14 cellular contexts compared by ENCODE assay signal in the genomic region with DNA sequence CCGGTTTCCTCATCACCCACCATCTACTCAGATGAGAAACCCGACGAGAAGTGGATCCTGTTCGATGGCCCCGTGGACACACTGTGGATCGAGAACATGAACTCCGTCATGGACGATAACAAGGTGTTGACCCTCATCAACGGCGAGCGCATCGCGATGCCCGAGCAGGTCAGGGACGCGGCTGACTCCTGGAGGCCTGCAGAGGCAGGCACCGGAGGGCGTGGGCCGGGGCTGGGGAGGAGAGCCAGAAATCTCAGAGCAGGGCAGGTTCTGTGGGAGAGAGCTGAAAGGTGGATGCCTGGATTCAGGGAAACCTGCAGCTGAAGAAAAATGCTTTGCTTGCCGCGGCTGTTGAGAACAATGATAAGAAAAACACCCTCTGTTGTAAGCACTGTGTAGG. TPM values are rescaled to one million over a fixed set of nuclear protein-coding genes. Genes with fewer than 3 reads are reported as not detected.
A peak's percentile ranks its signal among the peaks of the same experiment; 100 is the strongest.
DNase-seq lines count a peak whose midpoint lies in the region; ATAC-seq and TF ChIP-seq lines count a peak whose summit lies in the region.
"Had no signal": no experiment of that assay in that cellular context is flagged by ENCODE, and none has a peak within 500 bp of the region (broad histone marks: within the 10 kb centered on the region; RNA-seq: fewer than 3 reads in every experiment).

No MANE protein-coding gene starts in this region.

- no peak overlapping the region for H3K4me2 ChIP-seq in neuronal stem cell (ENCODE audit: insufficient read depth, low read length, poor library complexity, severe bottlenecking)

- H4K91ac ChIP-seq in neuronal stem cell (ENCODE audit: low read depth, low read length, poor library complexity), result no peak overlapping the region

- H3K4me3 Mint-ChIP-seq in WTC11, result no peak overlapping the region
- H3K4me3 Mint-ChIP-seq: CD4-positive, alpha-beta memory T cell; HFFc6 had no signal

- H3K4me1 ChIP-seq in neuronal stem cell (ENCODE audit: control insufficient read depth in 2 of 2, insufficient read depth in 1 of 2, low read depth in 1 of 2, low read length in 2 of 2), result no peaks in the 10 kb centered on the region
- H3K4me1 ChIP-seq: Caco-2, HAP-1 had no signal

- H2BK12ac ChIP-seq in neuronal stem cell (ENCODE audit: low read length), result no peak overlapping the region

- no peak overlapping the region for H3K27ac ChIP-seq in neuronal stem cell (replicated peaks; ENCODE audit: low read length)

- no peak overlapping the region for H3K4me3 ChIP-seq in neuronal stem cell (ENCODE audit: low read length in 2 of 2)
- H3K4me3 ChIP-seq: HAP-1 had no signal

- no peaks in the 10 kb centered on the region for H3K36me3 Mint-ChIP-seq in WTC11
- H3K36me3 Mint-ChIP-seq: CD4-positive, alpha-beta memory T cell had no signal

- no peak overlapping the region for H2AK5ac ChIP-seq in neuronal stem cell (ENCODE audit: low read depth, low read length)

- no peak overlapping the region for H2AFZ ChIP-seq in neuronal stem cell (ENCODE audit: low read length)

- H3K27ac Mint-ChIP-seq in WTC11, result no peak overlapping the region
- H3K27ac Mint-ChIP-seq: HFFc6 had no signal

- H3K9ac ChIP-seq in neuronal stem cell (ENCODE audit: low read depth, low read length, poor library complexity), result no peak overlapping the region

- H2BK120ac ChIP-seq in neuronal stem cell (ENCODE audit: low read depth, low read length), result no peak overlapping the region

- no peaks in the 10 kb centered on the region for H3K9me3 Mint-ChIP-seq in WTC11
- H3K9me3 Mint-ChIP-seq: HFFc6 had no signal

- no peaks in the 10 kb centered on the region for H3K36me3 ChIP-seq in neuronal stem cell (replicated peaks in 1 of 2; ENCODE audit: control insufficient read depth in 2 of 2, insufficient read depth in 2 of 2, low read length in 2 of 2)
- H3K36me3 ChIP-seq: HAP-1 had no signal

- WGBS in neuronal stem cell (ENCODE audit: extremely low coverage in 2 of 2, insufficient read length in 2 of 2, insufficient replicate concordance in 1 of 2), 2 donors, result no CpG with 5 or more reads among the region's 21 CpGs

- no peak overlapping the region for H4K8ac ChIP-seq in neuronal stem cell (ENCODE audit: low read depth, low read length)

- H3K27me3 ChIP-seq in neuronal stem cell (ENCODE audit: control insufficient read depth in 3 of 3, insufficient read depth in 3 of 3, low read depth in 1 of 3, low read length in 3 of 3), result peaks cover 0 to 11% (median 0%) of the 10 kb centered on the region in 3 experiments

- H3K9me3 ChIP-seq in neuronal stem cell (replicated peaks in 1 of 2; ENCODE audit: control insufficient read depth in 2 of 2, insufficient read depth in 1 of 2, low read depth in 1 of 2, low read length in 2 of 2), result no peaks in the 10 kb centered on the region
- H3K9me3 ChIP-seq: Caco-2, HAP-1 had no signal

- ATAC-seq in WTC11, result no peak
- no peak for ATAC-seq in HG03045 (IDR thresholded peaks at IDR 0.05; ENCODE audit: unreplicated experiment)

- H3K23ac ChIP-seq in neuronal stem cell (ENCODE audit: low read depth, low read length, poor library complexity), result peak overlapping the region; percentile 62

- no peaks in the 10 kb centered on the region for H3K4me1 Mint-ChIP-seq in WTC11

- H3K14ac ChIP-seq in neuronal stem cell (ENCODE audit: low read length), result no peak overlapping the region

- H3K18ac ChIP-seq in neuronal stem cell (ENCODE audit: low read length), result peak overlapping the region; percentile 57

- H2BK15ac ChIP-seq in neuronal stem cell (ENCODE audit: low read length), result no peak overlapping the region

- DNase-seq in WTC11 (ENCODE audit: low spot score), result no peak
- peak in 23 of 42 donors; percentile 3 to 62 (median 30) for DNase-seq in head of caudate nucleus
- DNase-seq in neuronal stem cell (ENCODE audit: low spot score), result no peak
- no peak for DNase-seq in HuH-7 (ENCODE audit: low spot score)
- no peak for DNase-seq in stimulated activated CD8-positive, alpha-beta memory T cell treated with anti-CD3 and anti-CD28 coated beads, Interleukin-4, amount 100 ng/mL, for 48 hours
- DNase-seq: C1 segment of cervical spinal cord; Caco-2; CD4-positive, alpha-beta memory T cell; DMS153; DND-41; GOT3; HFFc6 had no signal

- no peak for TF ChIP-seq CTCF in WTC11 (IDR thresholded peaks at IDR 0.05)

- CTCF ChIA-PET in WTC11 (lab: Charles Lee), result interaction anchor here (0.5 to 1.0 kb wide), 3 partner anchors 27 to 98 kb away, joined by 3 read pairs; partner anchors contain the start of gene WRAP53

- no peaks in the 10 kb centered on the region for H3K79me1 ChIP-seq in neuronal stem cell (ENCODE audit: low read depth, low read length)

- intact Hi-C loops in head of caudate nucleus (cut with DNase I), result no loop called here

- POLR2A ChIA-PET in WTC11 (lab: Charles Lee), result no interaction called here

- no peak overlapping the region for H2BK5ac ChIP-seq in neuronal stem cell (ENCODE audit: low read length)

- H3K4ac ChIP-seq in neuronal stem cell (ENCODE audit: low read length), result no peak overlapping the region

- H3K27me3 Mint-ChIP-seq in WTC11 (ENCODE audit: low read depth), result no peaks in the 10 kb centered on the region; the same call in 1 of the 2 replicates

TF ChIP-seq in WTC11, 78 proteins besides CTCF, POLR2A, EP300 and RAD21:
- 0 out of 2 replicates have a peak, but pooled peaks have one; percentile 24 for TF ChIP-seq PRDM15 (CRISPR knock-in tag; IDR thresholded peaks at IDR 0.05)
- TF ChIP-seq, protein P1, sequence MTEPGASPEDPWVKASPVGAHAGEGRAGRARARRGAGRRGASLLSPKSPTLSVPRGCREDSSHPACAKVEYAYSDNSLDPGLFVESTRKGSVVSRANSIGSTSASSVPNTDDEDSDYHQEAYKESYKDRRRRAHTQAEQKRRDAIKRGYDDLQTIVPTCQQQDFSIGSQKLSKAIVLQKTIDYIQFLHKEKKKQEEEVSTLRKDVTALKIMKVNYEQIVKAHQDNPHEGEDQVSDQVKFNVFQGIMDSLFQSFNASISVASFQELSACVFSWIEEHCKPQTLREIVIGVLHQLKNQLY (CRISPR knock-in tag; IDR thresholded peaks at IDR 0.05), result no peak

RNA-seq across cellular contexts. Expression of gene KDM6B, which starts 47.2 kb away (rescaled TPM):
- 13.2 to 16.1 TPM (median 15.8 TPM) in 3 replicates for total RNA-seq in WTC11 (2021)
- polyA plus RNA-seq in neuronal stem cell (2013, experiment 1 of 2), result 20.0 TPM
- polyA plus RNA-seq in neuronal stem cell (2013, experiment 2 of 2), result 21.1 TPM

Comparison
In these comparisons a context has a peak if more than half of its experiments do, and no peak if none do; other contexts are left out.
1. DNase-seq: peak in head of caudate nucleus (23 of 42); none in WTC11 (single experiment), neuronal stem cell (single experiment), HuH-7 (single experiment) and stimulated activated CD8-positive, alpha-beta memory T cell treated with anti-CD3 and anti-CD28 coated beads, Interleukin-4, amount 100 ng/mL, for 48 hours (single experiment).